31 cellular contexts compared by ENCODE assay signal in the genomic region with DNA sequence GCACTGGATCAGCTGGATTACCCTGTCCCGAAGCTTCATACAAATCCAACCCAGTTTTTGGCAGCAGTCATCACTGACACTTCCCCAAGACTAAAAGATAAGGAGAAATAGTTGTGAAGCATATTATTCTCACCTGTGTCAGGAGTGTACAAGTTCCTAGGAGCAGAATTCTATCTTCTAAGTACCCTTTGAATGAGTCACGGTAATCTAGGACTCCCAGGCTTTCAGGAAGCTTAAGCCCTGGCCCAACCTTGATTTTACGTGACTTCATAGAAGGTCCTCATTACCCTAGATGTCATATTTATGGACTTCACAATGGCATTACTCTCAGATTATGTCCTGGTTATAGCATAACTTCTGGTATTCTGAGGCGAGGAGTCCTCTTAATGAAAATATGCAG. TPM values are rescaled to one million over a fixed set of nuclear protein-coding genes. Genes with fewer than 3 reads are reported as not detected.
DNase-seq lines count a peak whose midpoint lies in the region; ATAC-seq, FAIRE-seq and TF ChIP-seq lines count a peak whose summit lies in the region.
"Had no signal": no experiment of that assay in that cellular context is flagged by ENCODE, and none has a peak within 500 bp of the region (broad histone marks: within the 10 kb centered on the region; RNA-seq: fewer than 3 reads in every experiment).

No MANE protein-coding gene starts in this region.

- no peak overlapping the region for H3K27ac Mint-ChIP-seq in activated CD4-positive, alpha-beta T cell treated with anti-CD3 and anti-CD28 coated beads, Interleukin-2, amount 10 ng/mL, durations not matched to agents 24 days and 14 days
- H3K27ac Mint-ChIP-seq: B cell; CD14-positive monocyte; CD4-positive, alpha-beta memory T cell; CD4-positive, alpha-beta T cell; CD4-positive, CD25-positive, alpha-beta regulatory T cell; CD8-positive, alpha-beta T cell had no signal

- no peaks in the 10 kb centered on the region for H3K9me1 ChIP-seq in K562 (ENCODE audit: control insufficient read depth, insufficient read depth, low read length)

- H3K4me1 Mint-ChIP-seq in activated CD4-positive, alpha-beta T cell treated with anti-CD3 and anti-CD28 coated beads, Interleukin-2, amount 10 ng/mL, durations not matched to agents 24 days and 14 days, result peaks cover 3% of the 10 kb centered on the region
- H3K4me1 Mint-ChIP-seq: B cell had no signal

- WGBS in K562 (ENCODE audit: insufficient coverage, low coverage, missing lambda C conversion rate), result 23% methylated on average over 4 of the region's 4 CpGs

- peak; percentile 44; the same call in 1 of the 2 replicates for TF ChIP-seq EP300 in K562 (IDR thresholded peaks at IDR 0.05; ENCODE audit: low read length)

- H3K36me3 ChIP-seq in K562 (ENCODE audit: control insufficient read depth, insufficient read depth, low read length), result no peaks in the 10 kb centered on the region

- no peaks in the 10 kb centered on the region for H3K27me3 ChIP-seq in K562 (ENCODE audit: control insufficient read depth in 2 of 2, insufficient read depth in 2 of 2, low read length in 2 of 2)
- H3K27me3 ChIP-seq: BE2C; BLaER1; BLaER1 treated with 17β-estradiol and CSF1 and Interleukin-3, amounts not matched to agents 10 nM and 100 nM had no signal

- H3K9me3 ChIP-seq in K562 (replicated peaks; ENCODE audit: control insufficient read depth, insufficient read depth, low read depth, low read length), result no peaks in the 10 kb centered on the region
- H3K9me3 ChIP-seq: A549; BE2C; BLaER1; BLaER1 treated with 17β-estradiol and CSF1 and Interleukin-3, amounts not matched to agents 10 nM and 100 nM; Caco-2 had no signal

- peaks cover 0 to 19% of the 10 kb centered on the region in 2 experiments; a peak in 3 of 5 replicates for H3K4me1 ChIP-seq in K562 (replicated peaks in 1 of 2; ENCODE audit: control insufficient read depth in 2 of 2, insufficient read depth in 2 of 2, low read length in 2 of 2)
- H3K4me1 ChIP-seq: A549, BE2C, Caco-2 had no signal

- H3K79me2 ChIP-seq in K562 (ENCODE audit: control insufficient read depth, insufficient read depth, low read length), result no peaks in the 10 kb centered on the region

- no peak overlapping the region for H2AFZ ChIP-seq in K562 (ENCODE audit: low read depth, low read length)

- in situ Hi-C loops in K562 (cut with MboI), result loop anchor here (25.0 kb wide), 1 partner anchor 727 kb away; no protein-coding TSS in a partner anchor

- intact Hi-C loops in K562 (cut with micrococcal nuclease), result no loop called here
- intact Hi-C loops in activated CD4-positive, alpha-beta T cell treated with anti-CD3 and anti-CD28 coated beads, Interleukin-2, amount 10 ng/mL, durations not matched to agents 24 days and 14 days (cut with micrococcal nuclease), result no loop called here

- peak; percentile 32 for FAIRE-seq in K562 (lab: Jason Lieb, UNC)
- FAIRE-seq: A204.1, A549, D721Med had no signal

- H3K9me3 Mint-ChIP-seq in activated CD4-positive, alpha-beta T cell treated with anti-CD3 and anti-CD28 coated beads, Interleukin-2, amount 10 ng/mL, durations not matched to agents 24 days and 14 days, result no peaks in the 10 kb centered on the region
- H3K9me3 Mint-ChIP-seq: CD14-positive monocyte; CD4-positive, alpha-beta memory T cell; CD4-positive, alpha-beta T cell; CD4-positive, CD25-positive, alpha-beta regulatory T cell; CD8-positive, alpha-beta memory T cell; CD8-positive, alpha-beta T cell had no signal

- H3K4me2 ChIP-seq in K562 (ENCODE audit: insufficient read depth, low read length), result no peak overlapping the region
- H3K4me2 ChIP-seq: A549, BLaER1 had no signal

- no peak overlapping the region for H3K4me3 ChIP-seq in K562
- H3K4me3 ChIP-seq: A549; BLaER1; BLaER1 treated with 17β-estradiol and CSF1 and Interleukin-3, amounts not matched to agents 10 nM and 100 nM had no signal

- CTCF ChIA-PET in K562 (lab: Yijun Ruan, JAX; ENCODE audit: low intra/inter-chr PET ratio), result no interaction called here

- TF ChIP-seq CTCF in K562 (IDR thresholded peaks at IDR 0.05 in 2 of 3, conservative IDR thresholded peaks at IDR 0.05 in 1 of 3; ENCODE audit: insufficient read depth in 2 of 3, low read depth in 1 of 3, low read length in 3 of 3), result no peak

- no peaks in the 10 kb centered on the region for H3K36me3 Mint-ChIP-seq in activated CD4-positive, alpha-beta T cell treated with anti-CD3 and anti-CD28 coated beads, Interleukin-2, amount 10 ng/mL, durations not matched to agents 24 days and 14 days (ENCODE audit: low read depth)

- no peak overlapping the region for H3K27ac ChIP-seq in K562 (ENCODE audit: extremely low read depth, low read depth, low read length)
- H3K27ac ChIP-seq: 22Rv1; A549; BLaER1; BLaER1 treated with 17β-estradiol and CSF1 and Interleukin-3, amounts not matched to agents 10 nM and 100 nM; C4-2B had no signal

- peak; percentile 57; the same call in 2 of the 3 replicates for ATAC-seq in K562
- ATAC-seq: A549; CD8-positive, alpha-beta T cell had no signal

- no TSS peak for BruUV-seq in K562 (replicated peaks; lab: Mats Ljungman, UMichigan)

- no peak for TF ChIP-seq POLR2A in K562 (conservative IDR thresholded peaks at IDR 0.05)

- no peak for TF ChIP-seq RAD21 in K562 (CRISPR knock-in tag; conservative IDR thresholded peaks at IDR 0.05 in 1 of 2, IDR thresholded peaks at IDR 0.05 in 1 of 2)

- peak in 2 of 4 experiments; percentile 26 to 56 for DNase-seq in K562 (ENCODE audit: extremely low read depth in 1 of 4, low spot score in 3 of 4)
- DNase-seq in activated CD4-positive, alpha-beta T cell treated with anti-CD3 and anti-CD28 coated beads, Interleukin-2, amount 10 ng/mL, durations not matched to agents 24 days and 14 days, result no peak
- DNase-seq: 8988T; ACHN; AML-193; BE2C; C1 segment of cervical spinal cord; Caco-2; Calu3; CD4-positive, alpha-beta memory T cell; CD4-positive, alpha-beta T cell; CD4-positive, CD25-positive, alpha-beta regulatory T cell; CD8-positive, alpha-beta memory T cell; CD8-positive, alpha-beta T cell; COR-L47; DMS 273 treated with DMSO at 0.1 percent for 48 hours; DMS153; DMS53; DMS79; DMS79 treated with DMSO at 0.1 percent for 48 hours; DND-41; EL had no signal

- H3K9ac ChIP-seq in K562 (ENCODE audit: insufficient read depth in 1 of 2, low read depth in 2 of 2, low read length in 2 of 2), result no peak overlapping the region
- H3K9ac ChIP-seq: BLaER1; BLaER1 treated with 17β-estradiol and CSF1 and Interleukin-3, amounts not matched to agents 10 nM and 100 nM had no signal

- no peak overlapping the region for H3K4me3 Mint-ChIP-seq in activated CD4-positive, alpha-beta T cell treated with anti-CD3 and anti-CD28 coated beads, Interleukin-2, amount 10 ng/mL, durations not matched to agents 24 days and 14 days
- H3K4me3 Mint-ChIP-seq: B cell; CD14-positive monocyte; CD4-positive, alpha-beta memory T cell; CD4-positive, alpha-beta T cell; CD4-positive, CD25-positive, alpha-beta regulatory T cell; CD8-positive, alpha-beta memory T cell; CD8-positive, alpha-beta T cell had no signal

- no peaks in the 10 kb centered on the region for H4K20me1 ChIP-seq in K562 (replicated peaks; ENCODE audit: control insufficient read depth, insufficient read depth, low read length)
- H4K20me1 ChIP-seq: BLaER1; BLaER1 treated with 17β-estradiol and CSF1 and Interleukin-3, amounts not matched to agents 10 nM and 100 nM had no signal

- peaks cover 26% of the 10 kb centered on the region for H3K27me3 Mint-ChIP-seq in activated CD4-positive, alpha-beta T cell treated with anti-CD3 and anti-CD28 coated beads, Interleukin-2, amount 10 ng/mL, durations not matched to agents 24 days and 14 days
- H3K27me3 Mint-ChIP-seq: CD4-positive, alpha-beta memory T cell; CD4-positive, alpha-beta T cell had no signal

- POLR2A ChIA-PET in K562 (lab: Yijun Ruan, JAX), result interaction anchor here (0.9 to 1.2 kb wide), 2 partner anchors 10 to 11 kb away, joined by 3 read pairs; no protein-coding TSS in a partner anchor

TF ChIP-seq in K562, 482 proteins besides CTCF, POLR2A, EP300 and RAD21 (continues in another document):
- TF ChIP-seq PHF8 (IDR thresholded peaks at IDR 0.05; ENCODE audit: borderline replicate concordance, low read length), result no peak
- TF ChIP-seq SPI1 (IDR thresholded peaks at IDR 0.05; ENCODE audit: borderline replicate concordance, low read depth, low read length), result no peak
- peak; percentile 76 for TF ChIP-seq FOSL1 (tag; conservative IDR thresholded peaks at IDR 0.05)
- no peak for TF ChIP-seq NONO (IDR thresholded peaks at IDR 0.05; ENCODE audit: low read depth in 2 of 2, low read length in 1 of 2)
- no peak for TF ChIP-seq NFE2L1 (tag; IDR thresholded peaks at IDR 0.05; ENCODE audit: borderline replicate concordance, low read depth)
- peak; percentile 31 to 48; a peak in 1 of 4 replicates for TF ChIP-seq KDM1A (IDR thresholded peaks at IDR 0.05)
- TF ChIP-seq TEAD4 (IDR thresholded peaks at IDR 0.05; ENCODE audit: low read length), result peak; percentile 54
- no peak for TF ChIP-seq TEAD4 (CRISPR knock-in tag; IDR thresholded peaks at IDR 0.05; ENCODE audit: borderline replicate concordance)
- TF ChIP-seq ZNF140 (CRISPR knock-in tag; IDR thresholded peaks at IDR 0.05), result no peak
- TF ChIP-seq TAL1 (IDR thresholded peaks at IDR 0.05), result peak; percentile 24; the same call in 1 of the 2 replicates
- no peak for TF ChIP-seq HDGF (IDR thresholded peaks at IDR 0.05)
- no peak for TF ChIP-seq CREB1 (IDR thresholded peaks at IDR 0.05)
- no peak for TF ChIP-seq CREB1 (CRISPR knock-in tag; IDR thresholded peaks at IDR 0.05)

RNA-seq across cellular contexts. Expression of a gene that starts 31.9 kb away (rescaled TPM):
- 16.5 and 48.0 TPM in 2 replicates for total RNA-seq in K562 (2011; cell fraction: chromatin; rRNA removed; ENCODE audit: low replicate concordance)
- total RNA-seq in K562 (2011; cell fraction: nucleolus; rRNA removed), result 47.9 and 50.5 TPM in 2 replicates
- 29.9 and 34.5 TPM in 2 replicates for total RNA-seq in K562 (2011; cell fraction: nucleoplasm; rRNA removed)
- total RNA-seq in K562 (2014; rRNA removed) (21.0 and 25.8 TPM in 2 replicates), K562 (2014; rRNA removed; fragmentation: Illumina TruSeq; extraction: Trizol) (11.9 and 12.8 TPM in 2 replicates), K562 (2015; rRNA removed; fragmentation: Illumina TruSeq; extraction: Trizol) (15.8 and 17.4 TPM in 2 replicates), K562 (2021) (26.3 and 30.8 TPM in 2 replicates)
- polyA plus RNA-seq in K562 (2011; rRNA removed) (15.0 and 16.5 TPM in 2 replicates), K562 (2014; fragmentation: Illumina TruSeq; extraction: Trizol) (21.6 and 25.2 TPM in 2 replicates), K562 (2014; fragmentation: Nextera tagmentation; extraction: Ambion mirVana) (1 to 10 TPM; 4.0 to 4.9 TPM), K562 (2014; rRNA removed) (27.9 and 31.3 TPM in 2 replicates)
- 16.0 and 38.6 TPM in 2 replicates for polyA plus RNA-seq in K562 (2011; cell fraction: cytosol; rRNA removed)
- polyA plus RNA-seq in K562 (2011; cell fraction: nucleus; rRNA removed), result 19.6 and 33.1 TPM in 2 replicates
- 26.4 and 40.7 TPM in 2 replicates for polyA plus RNA-seq in K562 (2012)
- 7.6 and 10.9 TPM in 2 replicates for polyA minus RNA-seq in K562 (2011; rRNA and poly(A)+ RNA removed)
- 16.5 and 26.0 TPM in 2 replicates for polyA minus RNA-seq in K562 (2011; cell fraction: cytosol; rRNA and poly(A)+ RNA removed)
- polyA minus RNA-seq in K562 (2011; cell fraction: nucleus; rRNA and poly(A)+ RNA removed), result 15.5 and 21.2 TPM in 2 replicates
- 1.7 and 2.0 TPM in 2 replicates for total RNA-seq in activated CD4-positive, alpha-beta T cell treated with anti-CD3 and anti-CD28 coated beads, Interleukin-2, amount 10 ng/mL, durations not matched to agents 24 days and 14 days
